1 cellular context compared by ENCODE assay signal in the genomic region with DNA sequence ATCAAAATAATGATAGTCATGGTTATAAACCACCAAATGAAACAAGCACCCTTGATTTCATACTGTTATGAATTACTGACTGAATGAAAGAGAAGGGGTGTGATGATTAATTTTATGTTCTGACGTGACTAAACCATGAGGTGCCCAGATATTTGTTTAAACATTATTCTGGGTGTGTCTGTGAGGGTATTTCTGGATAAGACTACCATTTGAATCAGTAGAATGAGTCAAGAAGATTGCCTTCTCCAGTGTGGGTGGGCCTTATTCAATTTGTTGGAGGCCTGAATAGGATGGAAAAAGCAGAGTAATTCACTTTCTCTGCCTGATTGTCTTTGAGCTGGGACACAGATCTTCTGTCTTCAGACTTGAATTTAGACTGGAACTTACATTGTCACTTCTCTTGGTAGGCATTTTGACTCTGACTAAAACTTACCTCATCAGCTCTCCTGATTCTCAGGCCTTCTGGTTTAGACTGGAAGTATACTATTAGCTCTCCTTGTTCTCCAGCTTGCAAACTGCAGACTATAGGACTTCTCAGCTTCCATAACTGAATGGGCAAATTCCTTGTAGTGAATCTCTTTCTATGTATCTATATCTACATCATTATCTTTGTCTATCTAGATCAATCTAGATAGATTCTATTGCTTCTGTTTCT.
TF ChIP-seq lines count a peak whose summit lies in the region.

No MANE protein-coding gene starts in this region.

TF ChIP-seq in GM23338, 12 proteins besides CTCF, POLR2A, EP300 and RAD21 (continued from another document):
- TF ChIP-seq, protein P1, sequence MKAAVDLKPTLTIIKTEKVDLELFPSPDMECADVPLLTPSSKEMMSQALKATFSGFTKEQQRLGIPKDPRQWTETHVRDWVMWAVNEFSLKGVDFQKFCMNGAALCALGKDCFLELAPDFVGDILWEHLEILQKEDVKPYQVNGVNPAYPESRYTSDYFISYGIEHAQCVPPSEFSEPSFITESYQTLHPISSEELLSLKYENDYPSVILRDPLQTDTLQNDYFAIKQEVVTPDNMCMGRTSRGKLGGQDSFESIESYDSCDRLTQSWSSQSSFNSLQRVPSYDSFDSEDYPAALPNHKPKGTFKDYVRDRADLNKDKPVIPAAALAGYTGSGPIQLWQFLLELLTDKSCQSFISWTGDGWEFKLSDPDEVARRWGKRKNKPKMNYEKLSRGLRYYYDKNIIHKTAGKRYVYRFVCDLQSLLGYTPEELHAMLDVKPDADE (IDR thresholded peaks at IDR 0.05) = no peak
